Comparison of ENCODE assay signal across 23 cellular contexts in genomic region chr12:112439769-112440168, GRCh38.
"Had no signal": no experiment of that assay in that cellular context is flagged by ENCODE, and none has a peak within 500 bp of the region (broad histone marks: within the 10 kb centered on the region; RNA-seq: fewer than 3 reads in every experiment).

No MANE protein-coding gene starts in this region.

- H3K9me3 Mint-ChIP-seq: mesothelial cell of epicardium; naive B cell; natural killer cell treated with Interleukin-12 subunit alpha and Interleukin-12 subunit beta and Interleukin-15 and Interleukin-18, amount 100 ng/mL, for 72 hours; neural crest cell had no signal

- H3K36me3 Mint-ChIP-seq: naive B cell; natural killer cell treated with Interleukin-12 subunit alpha and Interleukin-12 subunit beta and Interleukin-15 and Interleukin-18, amount 100 ng/mL, for 72 hours had no signal

- H3K27ac Mint-ChIP-seq: mesothelial cell of epicardium; natural killer cell treated with Interleukin-12 subunit alpha and Interleukin-12 subunit beta and Interleukin-15 and Interleukin-18, amount 100 ng/mL, for 72 hours had no signal

- H3K27me3 Mint-ChIP-seq: naive B cell; natural killer cell treated with Interleukin-12 subunit alpha and Interleukin-12 subunit beta and Interleukin-15 and Interleukin-18, amount 100 ng/mL, for 72 hours had no signal

- DNase-seq: dermis blood vessel endothelial cell; effector memory CD4-positive, alpha-beta T cell; foreskin keratinocyte; heart left ventricle; left cardiac atrium; left lung; mesenchymal stem cell; mucosa of descending colon; naive B cell; pancreas; stimulated activated CD4-positive, alpha-beta T cell treated with anti-CD3 and anti-CD28 coated beads, Interleukin-12 subunit alpha, Interleukin-12 subunit beta, amount 100 ng/mL, for 4 hours; stimulated activated CD4-positive, alpha-beta T cell treated with anti-CD3 and anti-CD28 coated beads, Interleukin-1b, Interleukin-23, amount 100 ng/mL, for 48 hours; stimulated activated CD4-positive, alpha-beta T cell treated with anti-CD3 and anti-CD28 coated beads, Interleukin-4, amount 100 ng/mL, for 1 hour; stimulated activated CD8-positive, alpha-beta memory T cell treated with anti-CD3 and anti-CD28 coated beads, Interleukin-4, amount 100 ng/mL, for 48 hours; stimulated activated naive CD4-positive, alpha-beta T cell treated with Interleukin-2 at 50 U/mL for 16 hours; stomach; thyroid gland; trophoblast cell had no signal

- FAIRE-seq: endothelial cell of umbilical vein, islet of Langerhans, pancreas had no signal

- H3K4me1 Mint-ChIP-seq: mesothelial cell of epicardium had no signal

- H3K4me3 Mint-ChIP-seq: mesothelial cell of epicardium; naive B cell; natural killer cell treated with Interleukin-12 subunit alpha and Interleukin-12 subunit beta and Interleukin-15 and Interleukin-18, amount 100 ng/mL, for 72 hours; neural crest cell had no signal
